Comparison of ENCODE assay signal across 11 cellular contexts in genomic region chr7:74466196-74466813, GRCh38. TPM values are rescaled to one million over a fixed set of nuclear protein-coding genes. Genes with fewer than 3 reads are reported as not detected.
A peak's percentile ranks its signal among the peaks of the same experiment; 100 is the strongest.
DNase-seq lines count a peak whose midpoint lies in the region; ATAC-seq and TF ChIP-seq lines count a peak whose summit lies in the region.
"Had no signal": no experiment of that assay in that cellular context is flagged by ENCODE, and none has a peak within 500 bp of the region (broad histone marks: within the 10 kb centered on the region; RNA-seq: fewer than 3 reads in every experiment).

No MANE protein-coding gene starts in this region.

- peaks cover 26% of the 10 kb centered on the region for H3K36me3 Mint-ChIP-seq in endodermal cell (ENCODE audit: low read depth)
- no peaks in the 10 kb centered on the region for H3K36me3 Mint-ChIP-seq in activated T-helper 17 cell treated with anti-CD3 and anti-CD28 coated beads, Interleukin-2, amount 50 U/mL, for 72 hours (ENCODE audit: low read depth)
- H3K36me3 Mint-ChIP-seq in activated CD8-positive, alpha-beta T cell treated with anti-CD3 and anti-CD28 coated beads, Interleukin-2, amount 10 ng/mL, durations not matched to agents 7 days and 5 days (ENCODE audit: low read depth): no peaks in the 10 kb centered on the region

- no peak for TF ChIP-seq CTCF in endodermal cell (conservative IDR thresholded peaks at IDR 0.05)
- TF ChIP-seq CTCF in mucosa of descending colon (IDR thresholded peaks at IDR 0.05): no peak

- H3K9me3 ChIP-seq in NT2/D1 (ENCODE audit: insufficient read depth, low read length) (no peaks in the 10 kb centered on the region), endodermal cell (ENCODE audit: control insufficient read depth, low read length) (no peaks in the 10 kb centered on the region), mucosa of descending colon (no peaks in the 10 kb centered on the region)

- 80 to 85% methylated on average over 16 to 21 of the region's 21 CpGs for WGBS in endodermal cell (ENCODE audit: insufficient coverage in 1 of 2, insufficient read length in 1 of 2), 2 experiments

- H3K4me1 Mint-ChIP-seq in endodermal cell: peaks cover 8% of the 10 kb centered on the region
- H3K4me1 Mint-ChIP-seq in activated T-helper 17 cell treated with anti-CD3 and anti-CD28 coated beads, Interleukin-2, amount 50 U/mL, for 72 hours: peaks cover 5% of the 10 kb centered on the region
- peaks cover 5% of the 10 kb centered on the region for H3K4me1 Mint-ChIP-seq in activated CD8-positive, alpha-beta T cell treated with anti-CD3 and anti-CD28 coated beads, Interleukin-2, amount 10 ng/mL, durations not matched to agents 7 days and 5 days (ENCODE audit: low read depth)

- no peaks in the 10 kb centered on the region for H3K27me3 Mint-ChIP-seq in endodermal cell (ENCODE audit: insufficient read depth)
- no peaks in the 10 kb centered on the region for H3K27me3 Mint-ChIP-seq in activated T-helper 17 cell treated with anti-CD3 and anti-CD28 coated beads, Interleukin-2, amount 50 U/mL, for 72 hours
- peaks cover 2% of the 10 kb centered on the region for H3K27me3 Mint-ChIP-seq in activated CD8-positive, alpha-beta T cell treated with anti-CD3 and anti-CD28 coated beads, Interleukin-2, amount 10 ng/mL, durations not matched to agents 7 days and 5 days (ENCODE audit: low read depth)

- no peaks in the 10 kb centered on the region for H3K9me3 Mint-ChIP-seq in endodermal cell
- no peaks in the 10 kb centered on the region for H3K9me3 Mint-ChIP-seq in activated T-helper 17 cell treated with anti-CD3 and anti-CD28 coated beads, Interleukin-2, amount 50 U/mL, for 72 hours
- no peaks in the 10 kb centered on the region for H3K9me3 Mint-ChIP-seq in activated CD8-positive, alpha-beta T cell treated with anti-CD3 and anti-CD28 coated beads, Interleukin-2, amount 10 ng/mL, durations not matched to agents 7 days and 5 days (ENCODE audit: insufficient read depth)
- H3K9me3 Mint-ChIP-seq: activated T-helper 1 cell treated with anti-CD3 and anti-CD28 coated beads, Interleukin-12 subunit alpha, Interleukin-12 subunit beta, Interleukin-2, Interleukin-4 antibody, amounts not matched to agents 30 ng/mL and 10 ng/mL and 1 ng/mL, durations not matched to agents 14 hours and 24 hours and 36 hours had no signal

- peak overlapping the region; percentile 3 for H3K27ac ChIP-seq in endodermal cell (ENCODE audit: low read depth, low read length)
- peak overlapping the region; percentile 77 for H3K27ac ChIP-seq in substantia nigra (ENCODE audit: low read depth, low read length, poor library complexity, severe bottlenecking)

- H3K27ac Mint-ChIP-seq in endodermal cell: peak overlapping the region; percentile 50
- no peak overlapping the region for H3K27ac Mint-ChIP-seq in activated T-helper 17 cell treated with anti-CD3 and anti-CD28 coated beads, Interleukin-2, amount 50 U/mL, for 72 hours
- H3K27ac Mint-ChIP-seq in activated CD8-positive, alpha-beta T cell treated with anti-CD3 and anti-CD28 coated beads, Interleukin-2, amount 10 ng/mL, durations not matched to agents 7 days and 5 days: no peak overlapping the region
- H3K27ac Mint-ChIP-seq: activated T-helper 1 cell treated with anti-CD3 and anti-CD28 coated beads, Interleukin-12 subunit alpha, Interleukin-12 subunit beta, Interleukin-2, Interleukin-4 antibody, amounts not matched to agents 30 ng/mL and 10 ng/mL and 1 ng/mL, durations not matched to agents 14 hours and 24 hours and 36 hours had no signal

- DNase-seq in NT2/D1 (ENCODE audit: low read depth, low spot score) (no peak), endodermal cell (peak; percentile 79), mucosa of descending colon (no peak), substantia nigra (lab: John Stamatoyannopoulos, UW) (peak in 36 of 49 donors; percentile 9 to 73 (median 35))
- DNase-seq in NK-92 treated with Interleukin-12 subunit alpha and Interleukin-12 subunit beta, amount 100 ng/mL, for 24 hours (lab: John Stamatoyannopoulos, UW): no peak
- DNase-seq in activated CD8-positive, alpha-beta T cell treated with anti-CD3 and anti-CD28 coated beads, Interleukin-2, amount 10 ng/mL, durations not matched to agents 7 days and 5 days: no peak
- DNase-seq: DMS153, NCI-H1436 treated with DMSO at 0.1 percent for 48 hours had no signal

- H3K27me3 ChIP-seq in NT2/D1 (ENCODE audit: insufficient read depth, insufficient read length) (no peaks in the 10 kb centered on the region), endodermal cell (ENCODE audit: control insufficient read depth, insufficient read depth, low read length, poor library complexity, severe bottlenecking) (no peaks in the 10 kb centered on the region)

- H3K4me3 ChIP-seq in NT2/D1 (ENCODE audit: insufficient read length, low read depth) (no peak overlapping the region), endodermal cell (ENCODE audit: low read length) (no peak overlapping the region), mucosa of descending colon (no peak overlapping the region)

- H3K9ac ChIP-seq in NT2/D1 (ENCODE audit: insufficient read length, low read depth) (peak overlapping the region; percentile 8), endodermal cell (ENCODE audit: extremely low read depth, low read length, poor library complexity, severe bottlenecking) (no peak overlapping the region)

- H3K4me1 ChIP-seq in NT2/D1 (ENCODE audit: insufficient read depth, insufficient read length) (peaks cover 7% of the 10 kb centered on the region), endodermal cell (ENCODE audit: control insufficient read depth, insufficient read depth, low read length) (peaks cover 4% of the 10 kb centered on the region), mucosa of descending colon (ENCODE audit: low read depth) (peaks cover 10% of the 10 kb centered on the region)

- CTCF ChIA-PET in activated CD8-positive, alpha-beta T cell treated with anti-CD3 and anti-CD28 coated beads, Interleukin-2, amount 10 ng/mL, durations not matched to agents 7 days and 5 days (lab: Charles Lee): interaction anchor here (0.6 kb wide), 1 partner anchor 59 kb away, joined by 3 read pairs; no protein-coding TSS in a partner anchor

- no peak overlapping the region for H3K4me3 Mint-ChIP-seq in endodermal cell
- H3K4me3 Mint-ChIP-seq in activated T-helper 17 cell treated with anti-CD3 and anti-CD28 coated beads, Interleukin-2, amount 50 U/mL, for 72 hours: no peak overlapping the region
- no peak overlapping the region for H3K4me3 Mint-ChIP-seq in activated CD8-positive, alpha-beta T cell treated with anti-CD3 and anti-CD28 coated beads, Interleukin-2, amount 10 ng/mL, durations not matched to agents 7 days and 5 days
- H3K4me3 Mint-ChIP-seq: activated T-helper 1 cell treated with anti-CD3 and anti-CD28 coated beads, Interleukin-12 subunit alpha, Interleukin-12 subunit beta, Interleukin-2, Interleukin-4 antibody, amounts not matched to agents 30 ng/mL and 10 ng/mL and 1 ng/mL, durations not matched to agents 14 hours and 24 hours and 36 hours had no signal

- H3K36me3 ChIP-seq in NT2/D1 (ENCODE audit: insufficient read depth, insufficient read length, low read length) (peaks cover 12% of the 10 kb centered on the region), endodermal cell (ENCODE audit: control insufficient read depth, insufficient read depth, low read length) (peaks cover 12% of the 10 kb centered on the region), mucosa of descending colon (ENCODE audit: low read depth) (no peaks in the 10 kb centered on the region)

- POLR2A ChIA-PET in activated CD8-positive, alpha-beta T cell treated with anti-CD3 and anti-CD28 coated beads, Interleukin-2, amount 10 ng/mL, durations not matched to agents 7 days and 5 days (lab: Charles Lee): no interaction called here

- ATAC-seq in mucosa of descending colon (peak; percentile 75), GM18868 (IDR thresholded peaks at IDR 0.05; ENCODE audit: unreplicated experiment) (no peak)
- ATAC-seq in activated T-helper 17 cell treated with anti-CD3 and anti-CD28 coated beads, Interleukin-2, amount 50 U/mL, for 72 hours (replicated peaks): no peak
- no peak for ATAC-seq in activated CD8-positive, alpha-beta T cell treated with anti-CD3 and anti-CD28 coated beads, Interleukin-2, amount 10 ng/mL, durations not matched to agents 7 days and 5 days

- intact Hi-C loops in mucosa of descending colon (cut with DNase I, micrococcal nuclease): no loop called here

RNA-seq across cellular contexts. Expression of gene GTF2IRD1, which starts 12.6 kb away (rescaled TPM):
- total RNA-seq in endodermal cell (10 to 100 TPM; 54.8 to 84.4 TPM), mucosa of descending colon (10 to 100 TPM; 10.5 to 30.7 (median 12.7) TPM)
- 54.6 TPM for polyA plus RNA-seq in endodermal cell (2013, experiment 1 of 2)
- 54.2 TPM for polyA plus RNA-seq in endodermal cell (2013, experiment 2 of 2)
- 1 to 10 TPM in 1 of 2 donors, under 1 TPM in 1; 0.89 to 2.2 TPM for total RNA-seq in activated T-helper 17 cell treated with anti-CD3 and anti-CD28 coated beads, Interleukin-2, amount 50 U/mL, for 72 hours
- total RNA-seq in activated CD8-positive, alpha-beta T cell treated with anti-CD3 and anti-CD28 coated beads, Interleukin-2, amount 10 ng/mL, durations not matched to agents 7 days and 5 days: not detected

Comparison
In these comparisons a context has a peak if more than half of its experiments do, and no peak if none do; other contexts are left out.
1. DNase-seq: peak in endodermal cell (single experiment) and substantia nigra (36 of 49); none in NT2/D1 (single experiment), mucosa of descending colon (0 of 3), NK-92 treated with Interleukin-12 subunit alpha and Interleukin-12 subunit beta, amount 100 ng/mL, for 24 hours (single experiment) and activated CD8-positive, alpha-beta T cell treated with anti-CD3 and anti-CD28 coated beads, Interleukin-2, amount 10 ng/mL, durations not matched to agents 7 days and 5 days (single experiment).